In the genomic region with DNA sequence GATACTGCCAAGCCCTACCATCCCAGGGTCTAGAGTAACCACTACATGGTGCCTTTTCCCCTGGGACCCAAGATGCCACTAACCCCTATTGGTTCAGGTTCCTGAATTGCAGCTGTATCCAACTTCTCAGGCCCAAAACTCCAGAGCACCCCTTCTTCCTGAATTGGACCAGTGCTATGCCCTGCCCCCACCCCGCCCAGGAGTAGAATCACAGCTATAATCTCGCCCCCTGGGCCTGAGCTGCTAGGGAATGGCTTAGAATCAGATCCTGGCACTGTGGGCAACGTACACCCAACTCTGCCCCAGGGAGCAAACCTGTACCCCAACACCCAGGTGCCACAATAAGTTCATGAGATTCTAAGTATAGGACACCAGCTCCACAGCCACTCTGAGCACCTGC, we compare ENCODE assay signal across 16 cellular contexts.
"Had no signal": no experiment of that assay in that cellular context is flagged by ENCODE, and none has a peak within 500 bp of the region (broad histone marks: within the 10 kb centered on the region; RNA-seq: fewer than 3 reads in every experiment).

No MANE protein-coding gene starts in this region.

- H3K36me3 ChIP-seq: neutrophil, right atrium auricular region, tibial nerve had no signal

- H3K4me3 ChIP-seq: coronary artery, mucosa of descending colon, right atrium auricular region, testis, tibial nerve had no signal

- DNase-seq: effector CD4-positive, alpha-beta T cell; endodermal cell; erythroblast; foreskin keratinocyte; immature natural killer cell; left cardiac atrium; mammary epithelial cell; mucosa of descending colon; stimulated activated CD4-positive, alpha-beta T cell treated with anti-CD3 and anti-CD28 coated beads, Interleukin-4, amount 100 ng/mL, for 1 hour had no signal

- H3K4me1 ChIP-seq: foreskin keratinocyte, right atrium auricular region, testis, tibial nerve had no signal

- H3K27ac ChIP-seq: coronary artery, foreskin keratinocyte, neutrophil, right atrium auricular region, testis, tibial nerve had no signal

- H3K9me3 ChIP-seq: neutrophil, testis had no signal

- ATAC-seq: foreskin keratinocyte; left cardiac atrium; mucosa of descending colon; naive thymus-derived CD8-positive, alpha-beta T cell; stimulated activated memory B cell treated with anti-CD40 and anti-IgM and Interleukin-4, amounts not matched to agents 10 μg/mL and 1 μg/mL and 100 μg/mL, for 72 hours had no signal

- H3K27me3 ChIP-seq: foreskin keratinocyte, right atrium auricular region, testis, tibial nerve had no signal
